Comparison of ENCODE assay signal across 17 cellular contexts in genomic region chr20:20224806-20225205, GRCh38.
DNase-seq lines count a peak whose midpoint lies in the region; ATAC-seq, FAIRE-seq and TF ChIP-seq lines count a peak whose summit lies in the region.
"Had no signal": no experiment of that assay in that cellular context is flagged by ENCODE, and none has a peak within 500 bp of the region (broad histone marks: within the 10 kb centered on the region; RNA-seq: fewer than 3 reads in every experiment).

No MANE protein-coding gene starts in this region.

- no peak overlapping the region for H3K18ac ChIP-seq in H1 (ENCODE audit: extremely low read depth, low read length)

- no peak overlapping the region for H2BK20ac ChIP-seq in H1 (ENCODE audit: low read length)

- H4K5ac ChIP-seq in H1 (ENCODE audit: insufficient read length, low read depth, low read length): no peak overlapping the region

- H3K27ac ChIP-seq in H1 (ENCODE audit: low read depth, low read length): no peak overlapping the region
- H3K27ac ChIP-seq: BLaER1 treated with 17β-estradiol and CSF1 and Interleukin-3, amounts not matched to agents 10 nM and 100 nM; SJCRH30 had no signal

- no peak overlapping the region for H3K4me3 Mint-ChIP-seq in progenitor cell of endocrine pancreas (ENCODE audit: low read depth)
- H3K4me3 Mint-ChIP-seq in activated naive CD8-positive, alpha-beta T cell treated with anti-CD3 and anti-CD28 coated beads for 36 hours: no peak overlapping the region
- H3K4me3 Mint-ChIP-seq: CD8-positive, alpha-beta T cell had no signal

- no peaks in the 10 kb centered on the region for H3K23me2 ChIP-seq in H1 (ENCODE audit: low read depth, low read length)

- CTCF ChIA-PET in H1 (lab: Charles Lee; ENCODE audit: partially characterized antibody): interaction anchor here (1.0 to 4.5 kb wide), 3 partner anchors 13 to 141 kb away, joined by 3 to 37 read pairs (median 4); no protein-coding TSS in a partner anchor

- no peak overlapping the region for H3K4me2 ChIP-seq in H1 (ENCODE audit: insufficient read depth in 1 of 2, low read depth in 2 of 2, low read length in 2 of 2)
- H3K4me2 ChIP-seq: BLaER1 treated with 17β-estradiol and CSF1 and Interleukin-3, amounts not matched to agents 10 nM and 100 nM had no signal

- no peak overlapping the region for H3K4me3 ChIP-seq in H1 (ENCODE audit: extremely low read depth in 1 of 4, insufficient read depth in 2 of 4, low read depth in 3 of 4, low read length in 4 of 4)
- H3K4me3 ChIP-seq: BLaER1 treated with 17β-estradiol and CSF1 and Interleukin-3, amounts not matched to agents 10 nM and 100 nM; K562; SJCRH30 had no signal

- TF ChIP-seq EP300 in H1 (IDR thresholded peaks at IDR 0.05; ENCODE audit: borderline replicate concordance in 1 of 2, low read depth in 2 of 2, low read length in 2 of 2): no peak

- peaks cover 12% of the 10 kb centered on the region for H3K4me1 Mint-ChIP-seq in progenitor cell of endocrine pancreas (ENCODE audit: low read depth)
- H3K4me1 Mint-ChIP-seq in activated naive CD8-positive, alpha-beta T cell treated with anti-CD3 and anti-CD28 coated beads for 36 hours: no peaks in the 10 kb centered on the region

- no peak for TF ChIP-seq RAD21 in H1 (IDR thresholded peaks at IDR 0.05 in 1 of 2, conservative IDR thresholded peaks at IDR 0.05 in 1 of 2; ENCODE audit: low read depth in 2 of 2, low read length in 2 of 2)

- DNase-seq in NCI-H2171 treated with DMSO at 0.1 percent for 48 hours (lab: John Stamatoyannopoulos, UW): peak; percentile 53
- DNase-seq in NCI-H2171 (lab: John Stamatoyannopoulos, UW): no peak
- DNase-seq in M059J (ENCODE audit: low read depth): peak; percentile 79
- no peak for DNase-seq in H1 (ENCODE audit: low read depth in 1 of 2, low spot score in 2 of 2)
- DNase-seq in progenitor cell of endocrine pancreas (ENCODE audit: low spot score, unreplicated experiment): no peak
- DNase-seq in sciatic nerve (ENCODE audit: low spot score): no peak
- DNase-seq in activated naive CD8-positive, alpha-beta T cell treated with anti-CD3 and anti-CD28 coated beads for 36 hours: no peak
- DNase-seq: CD8-positive, alpha-beta T cell; DND-41; NCI-H1694 treated with DMSO at 0.1 percent for 48 hours; NCI-H2107; NCI-H446 treated with DMSO at 0.1 percent for 48 hours; PC-3 had no signal

- H4K20me1 ChIP-seq in H1 (replicated peaks in 1 of 2; ENCODE audit: control insufficient read depth in 1 of 2, insufficient read depth in 2 of 2, low read length in 2 of 2): no peaks in the 10 kb centered on the region
- H4K20me1 ChIP-seq: BLaER1 treated with 17β-estradiol and CSF1 and Interleukin-3, amounts not matched to agents 10 nM and 100 nM had no signal

- no peak overlapping the region for H4K91ac ChIP-seq in H1 (replicated peaks; ENCODE audit: insufficient read length, low read length)

- no peak overlapping the region for H3K56ac ChIP-seq in H1 (replicated peaks; ENCODE audit: insufficient read length, low read depth, low read length)

- H3K9ac ChIP-seq in H1 (replicated peaks in 1 of 4; ENCODE audit: extremely low read depth in 1 of 4, low read depth in 3 of 4, low read length in 3 of 4): no peak overlapping the region
- H3K9ac ChIP-seq: BLaER1 treated with 17β-estradiol and CSF1 and Interleukin-3, amounts not matched to agents 10 nM and 100 nM had no signal

- no peaks in the 10 kb centered on the region for H3K36me3 ChIP-seq in H1 (ENCODE audit: control insufficient read depth in 2 of 4, insufficient read depth in 4 of 4, low read length in 3 of 4)
- H3K36me3 ChIP-seq: BLaER1 treated with 17β-estradiol and CSF1 and Interleukin-3, amounts not matched to agents 10 nM and 100 nM; SJCRH30 had no signal

- H2BK12ac ChIP-seq in H1 (ENCODE audit: low read depth, low read length): no peak overlapping the region

- no peak overlapping the region for H2BK5ac ChIP-seq in H1 (ENCODE audit: low read depth, low read length)

- H3K27me3 Mint-ChIP-seq in progenitor cell of endocrine pancreas: no peaks in the 10 kb centered on the region
- peaks cover 16% of the 10 kb centered on the region for H3K27me3 Mint-ChIP-seq in activated naive CD8-positive, alpha-beta T cell treated with anti-CD3 and anti-CD28 coated beads for 36 hours

- H3K23ac ChIP-seq in H1 (ENCODE audit: insufficient read length): no peak overlapping the region

- no peak overlapping the region for H2BK15ac ChIP-seq in H1 (ENCODE audit: low read length)

- H3K79me1 ChIP-seq in H1 (ENCODE audit: low read depth, low read length): no peaks in the 10 kb centered on the region

- H3K4me1 ChIP-seq in H1 (replicated peaks in 1 of 4; ENCODE audit: control insufficient read depth in 3 of 4, insufficient read depth in 4 of 4, low read length in 3 of 4): peaks cover 0 to 3% (median 1%) of the 10 kb centered on the region in 4 experiments; a peak in 1 of 7 replicates
- H3K4me1 ChIP-seq: BLaER1 treated with 17β-estradiol and CSF1 and Interleukin-3, amounts not matched to agents 10 nM and 100 nM had no signal

- no peak overlapping the region for H4K8ac ChIP-seq in H1 (ENCODE audit: extremely low read depth, insufficient read depth, low read length)

- intact Hi-C loops in sciatic nerve (cut with DNase I): no loop called here

- peak; percentile 13 for FAIRE-seq in H1 (lab: Jason Lieb, UNC)
- FAIRE-seq: H54, K562 had no signal

- no peak overlapping the region for H3K14ac ChIP-seq in H1 (ENCODE audit: insufficient read length)

- H2BK120ac ChIP-seq in H1 (replicated peaks; ENCODE audit: low read depth, low read length): no peak overlapping the region

- H3K4ac ChIP-seq in H1 (replicated peaks; ENCODE audit: insufficient read length, low read depth, low read length): no peak overlapping the region

- H3K36me3 Mint-ChIP-seq in progenitor cell of endocrine pancreas (ENCODE audit: insufficient read depth): peaks cover 3% of the 10 kb centered on the region
- no peaks in the 10 kb centered on the region for H3K36me3 Mint-ChIP-seq in activated naive CD8-positive, alpha-beta T cell treated with anti-CD3 and anti-CD28 coated beads for 36 hours
- H3K36me3 Mint-ChIP-seq: CD8-positive, alpha-beta T cell had no signal

- POLR2A ChIA-PET in H1 (lab: Charles Lee; ENCODE audit: partially characterized antibody): interaction anchor here (1.3 to 1.6 kb wide), 2 partner anchors 13 to 227 kb away, joined by 3 read pairs; no protein-coding TSS in a partner anchor

- no peak for ATAC-seq in sciatic nerve
- ATAC-seq: CD8-positive, alpha-beta T cell; K562; PC-3 had no signal

- TF ChIP-seq POLR2A in H1 (IDR thresholded peaks at IDR 0.05; ENCODE audit: control extremely low read depth in 1 of 2, low read depth in 2 of 2, low read length in 2 of 2): no peak

- TF ChIP-seq CTCF in H1 (IDR thresholded peaks at IDR 0.05; ENCODE audit: control extremely low read depth in 1 of 3, insufficient read depth in 1 of 3, low read depth in 1 of 3, low read length in 3 of 3): no peak
- TF ChIP-seq CTCF in progenitor cell of endocrine pancreas (IDR thresholded peaks at IDR 0.05; ENCODE audit: unreplicated experiment): no peak

- H3K79me2 ChIP-seq in H1 (ENCODE audit: control insufficient read depth in 1 of 2, insufficient read depth in 2 of 2, low read length in 2 of 2): no peaks in the 10 kb centered on the region

- H3K9me3 ChIP-seq in H1 (ENCODE audit: insufficient read depth in 2 of 2, low read depth in 1 of 2, low read length in 1 of 2): peaks cover 0 to 2% of the 10 kb centered on the region in 2 experiments; a peak in 1 of 4 replicates

- H3K9me3 Mint-ChIP-seq in progenitor cell of endocrine pancreas (ENCODE audit: low read depth): peaks cover 14% of the 10 kb centered on the region
- peaks cover 8% of the 10 kb centered on the region for H3K9me3 Mint-ChIP-seq in activated naive CD8-positive, alpha-beta T cell treated with anti-CD3 and anti-CD28 coated beads for 36 hours

- H2AFZ ChIP-seq in H1 (ENCODE audit: low read length): no peak overlapping the region

- H3K27me3 ChIP-seq in H1 (replicated peaks in 1 of 4; ENCODE audit: control insufficient read depth in 3 of 4, extremely low read depth in 1 of 4, insufficient read depth in 3 of 4, low read length in 3 of 4): no peaks in the 10 kb centered on the region
- H3K27me3 ChIP-seq: BLaER1 treated with 17β-estradiol and CSF1 and Interleukin-3, amounts not matched to agents 10 nM and 100 nM had no signal

- WGBS in H1 (ENCODE audit: extremely low coverage in 1 of 2, insufficient coverage in 1 of 2, insufficient read length in 1 of 2, insufficient replicate concordance in 2 of 2, low coverage in 1 of 2, low lambda C conversion rate in 2 of 2, missing lambda C conversion rate in 1 of 2), 2 experiments: 91% methylated on average over 1 of the region's 1 CpG; no CpG with 5 or more reads in 1 of the 2 experiments

- H2AK5ac ChIP-seq in H1 (ENCODE audit: low read depth, low read length): no peak overlapping the region

- peak overlapping the region; percentile 92 for H3K27ac Mint-ChIP-seq in progenitor cell of endocrine pancreas
- H3K27ac Mint-ChIP-seq in activated naive CD8-positive, alpha-beta T cell treated with anti-CD3 and anti-CD28 coated beads for 36 hours: no peak overlapping the region
- H3K27ac Mint-ChIP-seq: CD8-positive, alpha-beta T cell had no signal

TF ChIP-seq in H1, 55 proteins besides CTCF, POLR2A, EP300 and RAD21 (continues in another document):
- no peak for TF ChIP-seq TAF1 (IDR thresholded peaks at IDR 0.05; ENCODE audit: low read depth, low read length)
- TF ChIP-seq SAP30 (IDR thresholded peaks at IDR 0.05; ENCODE audit: insufficient read depth, insufficient replicate concordance, low read length): no peak
- TF ChIP-seq TBP (IDR thresholded peaks at IDR 0.05; ENCODE audit: low read depth, low read length): no peak
- TF ChIP-seq TEAD4 (IDR thresholded peaks at IDR 0.05; ENCODE audit: low read depth, low read length): no peak
- TF ChIP-seq E2F6 (IDR thresholded peaks at IDR 0.05): no peak
- TF ChIP-seq CTBP2 (IDR thresholded peaks at IDR 0.05; ENCODE audit: borderline replicate concordance, insufficient read depth, insufficient read length, low read length): no peak
- TF ChIP-seq BCL11A (IDR thresholded peaks at IDR 0.05; ENCODE audit: low read depth in 2 of 2, low read length in 2 of 2): no peak
- TF ChIP-seq CEBPB (IDR thresholded peaks at IDR 0.05; ENCODE audit: low read depth, low read length): no peak
- no peak for TF ChIP-seq NRF1 (IDR thresholded peaks at IDR 0.05; ENCODE audit: low read depth, low read length)
- no peak for TF ChIP-seq RBBP5 (IDR thresholded peaks at IDR 0.05; ENCODE audit: borderline replicate concordance, low read depth, low read length)
- no peak for TF ChIP-seq KDM4A (IDR thresholded peaks at IDR 0.05; ENCODE audit: low read depth, low read length, severe bottlenecking)
- TF ChIP-seq EGR1 (IDR thresholded peaks at IDR 0.05; ENCODE audit: borderline replicate concordance, low read depth, low read length): no peak
- TF ChIP-seq SP2 (IDR thresholded peaks at IDR 0.05; ENCODE audit: low read length): no peak

Comparison
In these comparisons a context has a peak if more than half of its experiments do, and no peak if none do; other contexts are left out.
1. DNase-seq: peak in NCI-H2171 treated with DMSO at 0.1 percent for 48 hours (single experiment) and M059J (single experiment); none in NCI-H2171 (single experiment), H1 (0 of 2), progenitor cell of endocrine pancreas (single experiment), sciatic nerve (single experiment) and activated naive CD8-positive, alpha-beta T cell treated with anti-CD3 and anti-CD28 coated beads for 36 hours (single experiment).